ENCODE assay signal across 8 cellular contexts in genomic region chrX:44875185-44875489, GRCh38. TPM values are rescaled to one million over a fixed set of nuclear protein-coding genes. Genes with fewer than 3 reads are reported as not detected.
DNase-seq lines count a peak whose midpoint lies in the region; ATAC-seq, FAIRE-seq and TF ChIP-seq lines count a peak whose summit lies in the region.

No MANE protein-coding gene starts in this region.

- H3K4me1 ChIP-seq in CD4-positive, CD25-positive, alpha-beta regulatory T cell (ENCODE audit: control insufficient read depth, insufficient read depth, low read length, poor library complexity, severe bottlenecking): peaks cover 41% of the 10 kb centered on the region
- H3K4me1 ChIP-seq in NT2/D1 (ENCODE audit: insufficient read depth, insufficient read length): no peaks in the 10 kb centered on the region
- H3K4me1 ChIP-seq in H1 (replicated peaks in 1 of 4; ENCODE audit: control insufficient read depth in 3 of 4, insufficient read depth in 4 of 4, low read length in 3 of 4): peaks cover 0 to 3% (median 1%) of the 10 kb centered on the region in 4 experiments; a peak in 2 of 7 replicates
- peaks cover 26 to 49% of the 10 kb centered on the region in 2 experiments for H3K4me1 ChIP-seq in neutrophil (ENCODE audit: control insufficient read depth in 1 of 2, insufficient read depth in 1 of 2, low read depth in 1 of 2, low read length in 1 of 2)

- no peak for ATAC-seq in CD4-positive, CD25-positive, alpha-beta regulatory T cell (ENCODE audit: low read depth in 2 of 2)
- ATAC-seq in GM19023 (IDR thresholded peaks at IDR 0.05; ENCODE audit: unreplicated experiment): no peak

- H3K79me2 ChIP-seq in H1 (ENCODE audit: control insufficient read depth in 1 of 2, insufficient read depth in 2 of 2, low read length in 2 of 2): peaks cover 3 to 70% of the 10 kb centered on the region in 2 experiments; a peak in 3 of 4 replicates

- H2AFZ ChIP-seq in H1 (ENCODE audit: low read length): no peak overlapping the region

- WGBS in H1 (ENCODE audit: extremely low coverage in 1 of 2, insufficient coverage in 1 of 2, insufficient read length in 1 of 2, insufficient replicate concordance in 2 of 2, low coverage in 1 of 2, low lambda C conversion rate in 2 of 2, missing lambda C conversion rate in 1 of 2), 2 experiments: 66% methylated on average over 5 of the region's 5 CpGs; no CpG with 5 or more reads in 1 of the 2 experiments

- POLR2A ChIA-PET in H1 (lab: Charles Lee; ENCODE audit: partially characterized antibody): interaction anchor here (0.7 to 2.0 kb wide), 2 partner anchors 11 to 75 kb away, joined by 3 to 11 read pairs; no protein-coding TSS in a partner anchor

- no peaks in the 10 kb centered on the region for H3K27me3 ChIP-seq in CD4-positive, CD25-positive, alpha-beta regulatory T cell (ENCODE audit: control insufficient read depth, insufficient read depth, low read length)
- H3K27me3 ChIP-seq in NT2/D1 (ENCODE audit: insufficient read depth, insufficient read length) (no peaks in the 10 kb centered on the region), H1 (replicated peaks in 1 of 4; ENCODE audit: control insufficient read depth in 3 of 4, extremely low read depth in 1 of 4, insufficient read depth in 3 of 4, low read length in 3 of 4) (no peaks in the 10 kb centered on the region), neutrophil (no peaks in the 10 kb centered on the region)

- H3K4me1 Mint-ChIP-seq in CD4-positive, CD25-positive, alpha-beta regulatory T cell: peaks cover 11 to 68% (median 25%) of the 10 kb centered on the region in 4 donors

- peaks cover 4% of the 10 kb centered on the region; the same call in 1 of the 2 replicates for H3K23me2 ChIP-seq in H1 (ENCODE audit: low read depth, low read length)

- H4K5ac ChIP-seq in H1 (ENCODE audit: insufficient read length, low read depth, low read length): no peak overlapping the region

- H4K91ac ChIP-seq in H1 (replicated peaks; ENCODE audit: insufficient read length, low read length): no peak overlapping the region

- peak overlapping the region; percentile 73 to 92; a peak in 3 of 4 replicates for H3K4me2 ChIP-seq in H1 (ENCODE audit: insufficient read depth in 1 of 2, low read depth in 2 of 2, low read length in 2 of 2)

- no peak for FAIRE-seq in H1 (lab: Jason Lieb, UNC)

- TF ChIP-seq POLR2A in H1 (IDR thresholded peaks at IDR 0.05; ENCODE audit: control extremely low read depth in 1 of 2, low read depth in 2 of 2, low read length in 2 of 2): no peak

- no peak overlapping the region for H3K14ac ChIP-seq in H1 (ENCODE audit: insufficient read length)

- H3K23ac ChIP-seq in H1 (ENCODE audit: insufficient read length): no peak overlapping the region

- H2BK15ac ChIP-seq in H1 (ENCODE audit: low read length): no peak overlapping the region

- H3K9me3 ChIP-seq in CD4-positive, CD25-positive, alpha-beta regulatory T cell (ENCODE audit: control insufficient read depth in 2 of 2, low read length in 2 of 2): no peaks in the 10 kb centered on the region
- H3K9me3 ChIP-seq in NT2/D1 (ENCODE audit: insufficient read depth, low read length): no peaks in the 10 kb centered on the region
- H3K9me3 ChIP-seq in H1 (ENCODE audit: insufficient read depth in 2 of 2, low read depth in 1 of 2, low read length in 1 of 2): no peaks in the 10 kb centered on the region
- H3K9me3 ChIP-seq in neutrophil: no peaks in the 10 kb centered on the region

- no peaks in the 10 kb centered on the region for H3K9me3 Mint-ChIP-seq in CD4-positive, CD25-positive, alpha-beta regulatory T cell

- no peak overlapping the region for H3K4ac ChIP-seq in H1 (replicated peaks; ENCODE audit: insufficient read length, low read depth, low read length)

- peaks cover 2% of the 10 kb centered on the region for H3K36me3 Mint-ChIP-seq in CD4-positive, CD25-positive, alpha-beta regulatory T cell

- H3K18ac ChIP-seq in H1 (ENCODE audit: extremely low read depth, low read length): no peak overlapping the region

- no peaks in the 10 kb centered on the region for H3K79me1 ChIP-seq in H1 (ENCODE audit: low read depth, low read length)

- H2BK12ac ChIP-seq in H1 (ENCODE audit: low read depth, low read length): no peak overlapping the region

- TF ChIP-seq CTCF in H1 (IDR thresholded peaks at IDR 0.05; ENCODE audit: control extremely low read depth in 1 of 3, insufficient read depth in 1 of 3, low read depth in 1 of 3, low read length in 3 of 3): no peak
- no peak for TF ChIP-seq CTCF in neutrophil (IDR thresholded peaks at IDR 0.05)

- H2BK120ac ChIP-seq in H1 (replicated peaks; ENCODE audit: low read depth, low read length): no peak overlapping the region

- H4K20me1 ChIP-seq in H1 (replicated peaks in 1 of 2; ENCODE audit: control insufficient read depth in 1 of 2, insufficient read depth in 2 of 2, low read length in 2 of 2): no peaks in the 10 kb centered on the region

- DNase-seq in CD4-positive, CD25-positive, alpha-beta regulatory T cell: no peak
- DNase-seq in NT2/D1 (ENCODE audit: low read depth, low spot score) (no peak), H1 (ENCODE audit: low read depth in 1 of 2, low spot score in 2 of 2) (no peak), GM19240 (ENCODE audit: insufficient read length, low spot score) (no peak), GOT3 (lab: John Stamatoyannopoulos, UW) (no peak)
- DNase-seq in stimulated activated naive CD4-positive, alpha-beta T cell treated with Interleukin-2 at 50 U/mL for 16 hours (lab: John Stamatoyannopoulos, UW): no peak

- TF ChIP-seq RAD21 in H1 (IDR thresholded peaks at IDR 0.05 in 1 of 2, conservative IDR thresholded peaks at IDR 0.05 in 1 of 2; ENCODE audit: low read depth in 2 of 2, low read length in 2 of 2): no peak

- no peak overlapping the region for H2AK5ac ChIP-seq in H1 (ENCODE audit: low read depth, low read length)

- H2BK20ac ChIP-seq in H1 (ENCODE audit: low read length): no peak overlapping the region

- CTCF ChIA-PET in H1 (lab: Charles Lee; ENCODE audit: partially characterized antibody): no interaction called here

- peak overlapping the region; percentile 97 to 99 (median 98) for H3K4me3 Mint-ChIP-seq in CD4-positive, CD25-positive, alpha-beta regulatory T cell

- peak overlapping the region; percentile 95 for H3K4me3 ChIP-seq in CD4-positive, CD25-positive, alpha-beta regulatory T cell (ENCODE audit: low read depth, low read length)
- H3K4me3 ChIP-seq in NT2/D1 (ENCODE audit: insufficient read length, low read depth) (peak overlapping the region; percentile 82), H1 (ENCODE audit: extremely low read depth in 1 of 4, insufficient read depth in 2 of 4, low read depth in 3 of 4, low read length in 4 of 4) (peak overlapping the region in 3 of 4 experiments; percentile 82 to 94 (median 84); a peak in 6 of 8 replicates), neutrophil (ENCODE audit: low read depth in 1 of 2, low read length in 1 of 2) (peak overlapping the region; percentile 72 to 99)

- H2BK5ac ChIP-seq in H1 (ENCODE audit: low read depth, low read length): no peak overlapping the region

- TF ChIP-seq EP300 in H1 (IDR thresholded peaks at IDR 0.05; ENCODE audit: borderline replicate concordance in 1 of 2, low read depth in 2 of 2, low read length in 2 of 2): no peak

- no peaks in the 10 kb centered on the region for H3K27me3 Mint-ChIP-seq in CD4-positive, CD25-positive, alpha-beta regulatory T cell

- H3K56ac ChIP-seq in H1 (replicated peaks; ENCODE audit: insufficient read length, low read depth, low read length): no peak overlapping the region

- H3K27ac Mint-ChIP-seq in CD4-positive, CD25-positive, alpha-beta regulatory T cell: peak overlapping the region; percentile 95 to 99 (median 97)

- H3K9ac ChIP-seq in NT2/D1 (ENCODE audit: insufficient read length, low read depth) (peak overlapping the region; percentile 53), H1 (replicated peaks in 1 of 4; ENCODE audit: extremely low read depth in 1 of 4, low read depth in 3 of 4, low read length in 3 of 4) (no peak overlapping the region)

- H3K36me3 ChIP-seq in CD4-positive, CD25-positive, alpha-beta regulatory T cell (ENCODE audit: control insufficient read depth, insufficient read depth, low read length): no peaks in the 10 kb centered on the region
- no peaks in the 10 kb centered on the region for H3K36me3 ChIP-seq in NT2/D1 (ENCODE audit: insufficient read depth, insufficient read length, low read length)
- peaks cover 0 to 3% (median 0%) of the 10 kb centered on the region in 4 experiments; a peak in 1 of 8 replicates for H3K36me3 ChIP-seq in H1 (ENCODE audit: control insufficient read depth in 2 of 4, insufficient read depth in 4 of 4, low read length in 3 of 4)
- no peaks in the 10 kb centered on the region for H3K36me3 ChIP-seq in neutrophil

- no peak overlapping the region for H4K8ac ChIP-seq in H1 (ENCODE audit: extremely low read depth, insufficient read depth, low read length)

- H3K27ac ChIP-seq in CD4-positive, CD25-positive, alpha-beta regulatory T cell (ENCODE audit: insufficient read depth, low read length, poor library complexity, severe bottlenecking): no peak overlapping the region
- no peak overlapping the region for H3K27ac ChIP-seq in H1 (ENCODE audit: low read depth, low read length)
- H3K27ac ChIP-seq in neutrophil: peak overlapping the region; percentile 100

RNA-seq across cellular contexts. Expression of gene KDM6A, which starts 2.1 kb away (rescaled TPM):
- 116 TPM for total RNA-seq in CD4-positive, CD25-positive, alpha-beta regulatory T cell
- 10 to 100 TPM in 3 of 4 donors, 1 to 10 TPM in 1; 9.2 to 20.9 (median 19.1) TPM for polyA plus RNA-seq in CD4-positive, CD25-positive, alpha-beta regulatory T cell
- total RNA-seq in H1 (2021; fragmentation: NEBNext Ultra II Directional; extraction: Animal tissue kit (Norgen Biotek cat#: 25700)): 58.4 and 59.6 TPM in 2 replicates
- polyA plus RNA-seq in H1 (2011; rRNA removed): 26.4 and 43.5 TPM in 2 replicates
- 40.0 TPM for polyA plus RNA-seq in H1 (2011; cell fraction: cytosol; rRNA removed)
- polyA plus RNA-seq in H1 (2011; cell fraction: nucleus; rRNA removed): 52.3 TPM
- 37.4 to 50.7 TPM (median 40.4 TPM) in 4 replicates for polyA plus RNA-seq in H1 (2012, experiment 1 of 2)
- polyA plus RNA-seq in H1 (2012, experiment 2 of 2): 3.3 TPM
- 64.7 TPM for polyA plus RNA-seq in H1 (2013, experiment 1 of 2)
- 64.0 TPM for polyA plus RNA-seq in H1 (2013, experiment 2 of 2)
- polyA minus RNA-seq in H1 (2011; rRNA and poly(A)+ RNA removed): 168 and 220 TPM in 2 replicates
- polyA minus RNA-seq in H1 (2011; cell fraction: cytosol; rRNA and poly(A)+ RNA removed): 64.4 TPM
- polyA minus RNA-seq in H1 (2011; cell fraction: nucleus; rRNA and poly(A)+ RNA removed): 150 TPM

RNA-seq across cellular contexts. Expression of gene DUSP21, which starts 31.3 kb away (rescaled TPM):
- total RNA-seq in CD4-positive, CD25-positive, alpha-beta regulatory T cell: not detected
- not detected for polyA plus RNA-seq in CD4-positive, CD25-positive, alpha-beta regulatory T cell
- total RNA-seq in H1 (2021; fragmentation: NEBNext Ultra II Directional; extraction: Animal tissue kit (Norgen Biotek cat#: 25700)): not detected in 2 replicates
- not detected in 2 replicates for polyA plus RNA-seq in H1 (2011; rRNA removed)
- polyA plus RNA-seq in H1 (2011; cell fraction: cytosol; rRNA removed): not detected
- polyA plus RNA-seq in H1 (2011; cell fraction: nucleus; rRNA removed): not detected
- polyA plus RNA-seq in H1 (2012, experiment 1 of 2): not detected in 4 replicates
- not detected for polyA plus RNA-seq in H1 (2012, experiment 2 of 2)
- not detected for polyA plus RNA-seq in H1 (2013, experiment 1 of 2)
- polyA plus RNA-seq in H1 (2013, experiment 2 of 2): not detected
- polyA minus RNA-seq in H1 (2011; rRNA and poly(A)+ RNA removed): not detected in 2 replicates
- polyA minus RNA-seq in H1 (2011; cell fraction: cytosol; rRNA and poly(A)+ RNA removed): not detected
- polyA minus RNA-seq in H1 (2011; cell fraction: nucleus; rRNA and poly(A)+ RNA removed): not detected
